ENCODE assay signal across 17 cellular contexts in the genomic region with DNA sequence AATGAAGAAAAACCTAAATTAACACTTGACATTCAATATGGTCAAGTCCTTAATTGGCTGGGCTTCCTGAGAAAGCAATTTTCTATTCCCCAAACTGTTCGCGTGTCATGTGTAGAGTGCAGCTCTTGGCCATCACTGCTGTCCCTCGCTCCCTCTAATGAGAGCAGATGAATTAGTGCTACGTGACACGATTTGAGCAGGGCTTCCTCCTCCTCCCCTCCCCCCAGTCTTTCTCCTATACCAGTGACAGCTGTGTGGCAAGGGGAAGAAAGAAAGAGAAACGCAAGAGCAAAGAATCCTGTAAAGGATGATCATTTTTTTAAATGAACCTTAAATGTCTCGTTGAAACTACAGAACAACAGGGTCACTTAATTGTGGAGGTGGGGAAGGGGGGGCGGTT.
DNase-seq lines count a peak whose midpoint lies in the region; ATAC-seq, FAIRE-seq and TF ChIP-seq lines count a peak whose summit lies in the region.
"Had no signal": no experiment of that assay in that cellular context is flagged by ENCODE, and none has a peak within 500 bp of the region (broad histone marks: within the 10 kb centered on the region; RNA-seq: fewer than 3 reads in every experiment).

No MANE protein-coding gene starts in this region.

- H2AK5ac ChIP-seq in IMR-90 (ENCODE audit: low read depth, low read length) = peak overlapping the region; percentile 79

- H4K5ac ChIP-seq in IMR-90 (ENCODE audit: low read depth, low read length) = no peak overlapping the region

- peak overlapping the region; percentile 26 for H2BK120ac ChIP-seq in IMR-90 (ENCODE audit: low read depth, low read length)

- no peak for ATAC-seq in IMR-90 (ENCODE audit: low read depth)
- ATAC-seq: K562 had no signal

- no peak for TF ChIP-seq POLR2A in IMR-90 (IDR thresholded peaks at IDR 0.05; ENCODE audit: low read depth, low read length)

- H3K4me3 ChIP-seq in IMR-90 (ENCODE audit: insufficient read depth, low read depth, low read length) = no peak overlapping the region
- H3K4me3 ChIP-seq in iPS-20b (ENCODE audit: low read length) = peak overlapping the region; percentile 9; the same call in 1 of the 2 replicates
- H3K4me3 ChIP-seq in skeletal muscle tissue (ENCODE audit: low read length in 3 of 3) = peak overlapping the region; percentile 25 to 45 (median 40)
- H3K4me3 ChIP-seq in A673 (ENCODE audit: low read depth, low read length, poor library complexity, severe bottlenecking) = no peak overlapping the region
- H3K4me3 ChIP-seq: hepatocyte, K562, SJCRH30, spleen had no signal

- TF ChIP-seq CTCF in IMR-90 (conservative IDR thresholded peaks at IDR 0.05; ENCODE audit: low read depth, low read length) = no peak
- TF ChIP-seq CTCF in A673 (conservative IDR thresholded peaks at IDR 0.05; ENCODE audit: low read depth, low read length) = no peak

- peak overlapping the region; percentile 80; the same call in 1 of the 3 replicates for H2BK15ac ChIP-seq in IMR-90 (ENCODE audit: low read depth, low read length)

- H3K9ac ChIP-seq in IMR-90 (ENCODE audit: low read depth, low read length) = no peak overlapping the region
- peak overlapping the region; percentile 63; the same call in 1 of the 2 replicates for H3K9ac ChIP-seq in iPS-20b (ENCODE audit: low read depth, low read length)
- no peak overlapping the region for H3K9ac ChIP-seq in skeletal muscle tissue (ENCODE audit: low read depth in 1 of 3, low read length in 3 of 3)
- H3K9ac ChIP-seq: parathyroid adenoma had no signal

- peak overlapping the region; percentile 71; the same call in 1 of the 2 replicates for H4K91ac ChIP-seq in IMR-90 (ENCODE audit: insufficient read depth, low read depth, low read length)

- WGBS in IMR-90 (ENCODE audit: extremely low coverage in 2 of 2, insufficient read length in 1 of 2), 2 experiments = 70% methylated on average over 2 of the region's 8 CpGs; no CpG with 5 or more reads in 1 of the 2 experiments

- no peak overlapping the region for H2AK9ac ChIP-seq in IMR-90 (replicated peaks; ENCODE audit: low read depth, low read length, poor library complexity)

- in situ Hi-C loops in IMR-90 (cut with MboI; ENCODE audit: low sequenced_read_pairs) = loop anchor here (10.0 kb wide), 1 partner anchor 516 kb away; no protein-coding TSS in a partner anchor
- in situ Hi-C loops in KBM-7 (cut with MboI; ENCODE audit: low pct_unique_long_range_greater_than_20kb, low sequenced_read_pairs) = no loop called here

- CTCF ChIA-PET in IMR-90 (lab: Yijun Ruan, JAX) (no interaction called here), A673 (lab: Charles Lee) (no interaction called here)

- BruUV-seq in IMR-90 (replicated peaks; lab: Mats Ljungman, UMichigan) = no TSS peak
- BruUV-seq in A673 (replicated peaks; lab: Mats Ljungman, UMichigan) = no TSS peak

- intact Hi-C loops in IMR-90 (cut with micrococcal nuclease) = no loop called here
- intact Hi-C loops in A673 (cut with micrococcal nuclease; ENCODE audit: unreplicated experiment) = no loop called here

- H3K4me2 ChIP-seq in IMR-90 (ENCODE audit: low read depth, low read length) = no peak overlapping the region
- H3K4me2 ChIP-seq: hepatocyte had no signal

- H2BK5ac ChIP-seq in IMR-90 (ENCODE audit: low read depth, low read length, poor library complexity, severe bottlenecking) = no peak overlapping the region

- DNase-seq in IMR-90 (no peak), OCI-M2 (lab: John Stamatoyannopoulos, UW; ENCODE audit: unreplicated experiment) (no peak), A673 (ENCODE audit: low spot score) (no peak), KBM-7 (no peak), GM19239 (ENCODE audit: insufficient read length, low spot score) (no peak)
- DNase-seq: activated effector memory CD4-positive, alpha-beta T cell treated with Interleukin-2 at 50 U/mL for 16 hours; GDM1; NCI-H2081 treated with DMSO at 0.1 percent for 48 hours; SJCRH30; spleen; T-helper 9 cell had no signal

- no peak overlapping the region for H3K18ac ChIP-seq in IMR-90 (ENCODE audit: low read depth, low read length)

- dilution Hi-C loops in IMR-90 (cut with HindIII; ENCODE audit: low sequenced_read_pairs, unreplicated experiment) = no loop called here

- FAIRE-seq in GM19239 (lab: Jason Lieb, UNC) = no peak
- FAIRE-seq: K562 had no signal

- H2BK20ac ChIP-seq in IMR-90 (ENCODE audit: low read depth, low read length) = no peak overlapping the region

- H3K9me3 ChIP-seq in IMR-90 (ENCODE audit: control insufficient read depth, insufficient read depth, low read length) (no peaks in the 10 kb centered on the region), iPS-20b (ENCODE audit: insufficient read depth, low read depth, low read length) (no peaks in the 10 kb centered on the region), skeletal muscle tissue (ENCODE audit: control insufficient read depth in 3 of 3, low read length in 3 of 3) (no peaks in the 10 kb centered on the region), A673 (ENCODE audit: low read depth, low read length, poor library complexity, severe bottlenecking) (no peaks in the 10 kb centered on the region)
- H3K9me3 ChIP-seq: SJCRH30, spleen had no signal

- H3K36me3 ChIP-seq in IMR-90 (ENCODE audit: control insufficient read depth, insufficient read depth, low read length) (peaks cover 2% of the 10 kb centered on the region; the same call in 1 of the 2 replicates), iPS-20b (ENCODE audit: insufficient read depth, low read depth, low read length) (no peaks in the 10 kb centered on the region), skeletal muscle tissue (ENCODE audit: control insufficient read depth in 3 of 3, insufficient read depth in 3 of 3, low read length in 3 of 3) (no peaks in the 10 kb centered on the region), A673 (ENCODE audit: insufficient read depth, low read length, poor library complexity, severe bottlenecking) (no peaks in the 10 kb centered on the region)
- H3K36me3 ChIP-seq: SJCRH30, spleen had no signal

- no peak overlapping the region for H3K27ac ChIP-seq in IMR-90 (ENCODE audit: insufficient read depth, low read length)
- H3K27ac ChIP-seq in iPS-20b (ENCODE audit: low read length) = peak overlapping the region; percentile 60
- no peak overlapping the region for H3K27ac ChIP-seq in skeletal muscle tissue (ENCODE audit: low read depth, low read length)
- no peak overlapping the region for H3K27ac ChIP-seq in A673 (ENCODE audit: low read depth, low read length, poor library complexity, severe bottlenecking)
- H3K27ac ChIP-seq: hepatocyte, parathyroid adenoma, SJCRH30, spleen had no signal

- H4K8ac ChIP-seq in IMR-90 (ENCODE audit: low read depth in 2 of 2, low read length in 2 of 2) = no peak overlapping the region; a peak in 1 of 4 replicates

- H3K79me1 ChIP-seq in IMR-90 (ENCODE audit: low read depth in 1 of 2, low read length in 2 of 2) = peaks cover 18 to 48% of the 10 kb centered on the region in 2 experiments

- 0 out of 2 replicates have a peak overlapping the region, but pooled peaks have one; percentile 41 for H3K14ac ChIP-seq in IMR-90 (replicated peaks; ENCODE audit: low read depth, low read length)

- peak overlapping the region; percentile 77; the same call in 1 of the 2 replicates for H3K23ac ChIP-seq in IMR-90 (ENCODE audit: low read depth, low read length)

- H3K9me1 ChIP-seq in IMR-90 (ENCODE audit: insufficient read depth, low read length) = peaks cover 15% of the 10 kb centered on the region

- H4K20me1 ChIP-seq in IMR-90 (ENCODE audit: insufficient read depth, low read length) = no peaks in the 10 kb centered on the region

- no peak for TF ChIP-seq RAD21 in IMR-90 (IDR thresholded peaks at IDR 0.05; ENCODE audit: low read length)

- H2AFZ ChIP-seq in IMR-90 (replicated peaks; ENCODE audit: low read length, poor library complexity) = no peak overlapping the region
- H2AFZ ChIP-seq: hepatocyte, parathyroid adenoma had no signal

- H3K27me3 ChIP-seq in IMR-90 (ENCODE audit: control insufficient read depth, insufficient read depth, low read length) (no peaks in the 10 kb centered on the region), iPS-20b (ENCODE audit: insufficient read depth, low read length) (no peaks in the 10 kb centered on the region), skeletal muscle tissue (ENCODE audit: control insufficient read depth in 3 of 3, insufficient read depth in 3 of 3, low read length in 3 of 3) (no peaks in the 10 kb centered on the region), A673 (replicated peaks; ENCODE audit: insufficient read depth, low read depth, low read length, poor library complexity) (no peaks in the 10 kb centered on the region)
- H3K27me3 ChIP-seq: hepatocyte, SJCRH30, spleen had no signal

- H3K4me1 ChIP-seq in IMR-90 (ENCODE audit: control insufficient read depth, insufficient read depth, low read length) (peaks cover 16% of the 10 kb centered on the region), iPS-20b (ENCODE audit: insufficient read depth, low read length) (peaks cover 66% of the 10 kb centered on the region), skeletal muscle tissue (ENCODE audit: control insufficient read depth in 3 of 3, insufficient read depth in 3 of 3, low read length in 3 of 3) (peaks cover 0 to 3% (median 0%) of the 10 kb centered on the region in 3 donors), A673 (ENCODE audit: insufficient read depth, low read length, poor library complexity, severe bottlenecking) (no peaks in the 10 kb centered on the region)
- H3K4me1 ChIP-seq: parathyroid adenoma, spleen had no signal

- POLR2A ChIA-PET in IMR-90 (lab: Charles Lee; ENCODE audit: unreplicated experiment) (no interaction called here), A673 (lab: Charles Lee; ENCODE audit: low non-redundant PET) (no interaction called here)

- H3K4ac ChIP-seq in IMR-90 (ENCODE audit: low read depth, low read length) = peak overlapping the region; percentile 59

- H3K56ac ChIP-seq in IMR-90 (ENCODE audit: extremely low read depth, insufficient read depth, low read length) = no peak overlapping the region

TF ChIP-seq in IMR-90, 13 proteins besides CTCF, POLR2A, EP300 and RAD21 (continues in another document):
- TF ChIP-seq MXI1 (IDR thresholded peaks at IDR 0.05; ENCODE audit: borderline replicate concordance, low read depth, low read length) (no peak), MAFK (IDR thresholded peaks at IDR 0.05; ENCODE audit: low read depth, low read length) (no peak), CHD1 (IDR thresholded peaks at IDR 0.05; ENCODE audit: low read depth, low read length) (no peak), RFX5 (IDR thresholded peaks at IDR 0.05; ENCODE audit: low read depth, low read length) (no peak)

TF ChIP-seq in PFSK-1, 5 proteins besides CTCF, POLR2A, EP300 and RAD21 (continues in another document):
- TF ChIP-seq TAF1 (IDR thresholded peaks at IDR 0.05; ENCODE audit: borderline replicate concordance, insufficient read depth, low read length) (0 out of 2 replicates have a peak, but pooled peaks have one; percentile 9), SIN3A (IDR thresholded peaks at IDR 0.05; ENCODE audit: borderline replicate concordance, insufficient read depth, low read length) (peak; percentile 23; the same call in 1 of the 2 replicates), POLR2AphosphoS5 (IDR thresholded peaks at IDR 0.05; ENCODE audit: low read depth, low read length) (no peak; the same call in 1 of the 2 replicates)

Comparison
In these comparisons a context has a peak if more than half of its experiments do, and no peak if none do; other contexts are left out.
1. H3K4me3 ChIP-seq: peak in iPS-20b (single experiment) and skeletal muscle tissue (3 of 3); none in IMR-90 (single experiment) and A673 (single experiment).